ENCODE assay signal across 8 cellular contexts in genomic region chr11:64250875-64251721, GRCh38. TPM values are rescaled to one million over a fixed set of nuclear protein-coding genes. Genes with fewer than 3 reads are reported as not detected.
A peak's percentile ranks its signal among the peaks of the same experiment; 100 is the strongest.
DNase-seq lines count a peak whose midpoint lies in the region; ATAC-seq, FAIRE-seq and TF ChIP-seq lines count a peak whose summit lies in the region.

Gene PLCB3, plus strand, starts transcription at chr11:64251530. Its CDS starts 120 bp downstream, at chr11:64251650.

- TF ChIP-seq CTCF in A673 (conservative IDR thresholded peaks at IDR 0.05; ENCODE audit: low read depth, low read length) (peak; percentile 78), GM13976 (IDR thresholded peaks at IDR 0.05; ENCODE audit: borderline replicate concordance, control extremely low read depth, extremely low read depth, insufficient read depth, missing control alignments) (peak; percentile 78), K562 (IDR thresholded peaks at IDR 0.05 in 2 of 3, conservative IDR thresholded peaks at IDR 0.05 in 1 of 3; ENCODE audit: insufficient read depth in 2 of 3, low read depth in 1 of 3, low read length in 3 of 3) (peak; percentile 60 to 78 (median 63))

- 0% methylated on average over 29 of the region's 79 CpGs for WGBS in K562 (ENCODE audit: insufficient coverage, low coverage, missing lambda C conversion rate)

- H4K20me1 ChIP-seq in K562 (replicated peaks; ENCODE audit: control insufficient read depth, insufficient read depth, low read length), result peaks cover 7% of the 10 kb centered on the region

- H3K27me3 Mint-ChIP-seq in T-helper 17 cell, result no peaks in the 10 kb centered on the region

- POLR2A ChIA-PET in A673 (lab: Charles Lee; ENCODE audit: low non-redundant PET), result interaction anchor here (0.5 kb wide), 1 partner anchor 685 kb away, joined by 3 read pairs; no protein-coding TSS in a partner anchor
- POLR2A ChIA-PET in K562 (lab: Yijun Ruan, JAX), result interaction anchor here (0.5 to 7.8 kb wide), 9 partner anchors 7 to 1259 kb away, joined by 3 to 58 read pairs (median 5); partner anchors contain the start of gene FERMT3

- no peak for TF ChIP-seq EP300 in K562 (IDR thresholded peaks at IDR 0.05; ENCODE audit: low read length)

- H3K4me1 ChIP-seq in A673 (ENCODE audit: insufficient read depth, low read length, poor library complexity, severe bottlenecking), result peaks cover 27% of the 10 kb centered on the region
- peaks cover 30 to 87% of the 10 kb centered on the region in 2 experiments for H3K4me1 ChIP-seq in K562 (replicated peaks in 1 of 2; ENCODE audit: control insufficient read depth in 2 of 2, insufficient read depth in 2 of 2, low read length in 2 of 2)
- peaks cover 28% of the 10 kb centered on the region for H3K4me1 ChIP-seq in skeletal muscle satellite cell (ENCODE audit: control insufficient read depth, insufficient read depth, low read length)

- CTCF ChIA-PET in A673 (lab: Charles Lee) (interaction anchor here (0.9 to 1.7 kb wide), 3 partner anchors 10 to 67 kb away, joined by 3 to 11 read pairs (median 11); partner anchors contain the start of genes PRDX5 and TRMT112), K562 (lab: Yijun Ruan, JAX; ENCODE audit: low intra/inter-chr PET ratio) (interaction anchor here (0.6 to 0.7 kb wide), 2 partner anchors 49 to 1345 kb away, joined by 3 read pairs; partner anchors contain the start of gene CATSPERZ)

- H3K9me3 ChIP-seq in A673 (ENCODE audit: low read depth, low read length, poor library complexity, severe bottlenecking) (no peaks in the 10 kb centered on the region), T-helper 17 cell (ENCODE audit: control insufficient read depth, low read length, poor library complexity, severe bottlenecking) (no peaks in the 10 kb centered on the region), K562 (replicated peaks; ENCODE audit: control insufficient read depth, insufficient read depth, low read depth, low read length) (no peaks in the 10 kb centered on the region), iPS-18c (ENCODE audit: control insufficient read depth, insufficient read depth, low read length) (no peaks in the 10 kb centered on the region), skeletal muscle satellite cell (replicated peaks; ENCODE audit: low read length) (no peaks in the 10 kb centered on the region)

- H3K4me1 Mint-ChIP-seq in T-helper 17 cell, result peaks cover 13% of the 10 kb centered on the region

- BruUV-seq in A673 (replicated peaks; lab: Mats Ljungman, UMichigan), result no TSS peak
- BruUV-seq in K562 (replicated peaks; lab: Mats Ljungman, UMichigan), result TSS peak; percentile 49

- intact Hi-C loops in A673 (cut with micrococcal nuclease; ENCODE audit: unreplicated experiment), result no loop called here
- intact Hi-C loops in K562 (cut with micrococcal nuclease), result no loop called here

- no peaks in the 10 kb centered on the region for H3K9me1 ChIP-seq in K562 (ENCODE audit: control insufficient read depth, insufficient read depth, low read length)

- ATAC-seq in T-helper 17 cell (peak; percentile 65), K562 (peak; percentile 60)

- peak within 1 kb of the TSS; percentile 68 for H3K27ac ChIP-seq in A673 (ENCODE audit: low read depth, low read length, poor library complexity, severe bottlenecking)
- H3K27ac ChIP-seq in K562 (ENCODE audit: extremely low read depth, low read depth, low read length), result peak within 1 kb of the TSS; percentile 80

- H2AFZ ChIP-seq in K562 (ENCODE audit: low read depth, low read length), result peak within 1 kb of the TSS; percentile 94

- H3K4me2 ChIP-seq in K562 (ENCODE audit: insufficient read depth, low read length) (peak within 1 kb of the TSS; percentile 88), skeletal muscle satellite cell (ENCODE audit: low read length) (peak within 1 kb of the TSS; percentile 88)

- TF ChIP-seq POLR2A in K562 (conservative IDR thresholded peaks at IDR 0.05), result peak; percentile 62

- in situ Hi-C loops in GM13976 (cut with MboI; ENCODE audit: low sequenced_read_pairs, unreplicated experiment), result no loop called here
- in situ Hi-C loops in K562 (cut with MboI), result no loop called here

- H3K4me3 Mint-ChIP-seq in T-helper 17 cell, result peak within 1 kb of the TSS; percentile 94

- H3K27me3 ChIP-seq in A673 (replicated peaks; ENCODE audit: insufficient read depth, low read depth, low read length, poor library complexity), result no peaks in the 10 kb centered on the region
- no peaks in the 10 kb centered on the region for H3K27me3 ChIP-seq in K562 (ENCODE audit: control insufficient read depth in 2 of 2, insufficient read depth in 2 of 2, low read length in 2 of 2)
- H3K27me3 ChIP-seq in skeletal muscle satellite cell (ENCODE audit: control insufficient read depth, insufficient read depth, low read length), result no peaks in the 10 kb centered on the region

- H3K79me2 ChIP-seq in K562 (ENCODE audit: control insufficient read depth, insufficient read depth, low read length), result peaks cover 30% of the 10 kb centered on the region

- DNase-seq in A673 (ENCODE audit: low spot score) (peak; percentile 74), GM13976 (ENCODE audit: low spot score) (peak; percentile 94), HTR-8/SVneo (ENCODE audit: insufficient read length, low spot score) (peak; percentile 60), T-helper 17 cell (peak; percentile 65 to 69 (median 68)), K562 (ENCODE audit: extremely low read depth in 1 of 4, low spot score in 3 of 4) (peak; percentile 69 to 92 (median 84)), OCI-M2 (lab: John Stamatoyannopoulos, UW; ENCODE audit: unreplicated experiment) (no peak)

- H3K9ac ChIP-seq in K562 (ENCODE audit: insufficient read depth in 1 of 2, low read depth in 2 of 2, low read length in 2 of 2) (peak within 1 kb of the TSS; percentile 84 to 95), skeletal muscle satellite cell (ENCODE audit: low read depth, low read length) (peak within 1 kb of the TSS; percentile 93)

- no peaks in the 10 kb centered on the region for H3K36me3 Mint-ChIP-seq in T-helper 17 cell (ENCODE audit: low read depth)

- peak within 1 kb of the TSS; percentile 79 for H3K4me3 ChIP-seq in A673 (ENCODE audit: low read depth, low read length, poor library complexity, severe bottlenecking)
- peak within 1 kb of the TSS; percentile 87 for H3K4me3 ChIP-seq in K562
- H3K4me3 ChIP-seq in iPS-18c (ENCODE audit: insufficient read depth, low read depth, low read length), result peak within 1 kb of the TSS; percentile 87
- H3K4me3 ChIP-seq in skeletal muscle satellite cell (ENCODE audit: low read length), result peak within 1 kb of the TSS; percentile 92

- peak; percentile 22 to 26; a peak in 3 of 4 replicates for TF ChIP-seq RAD21 in K562 (CRISPR knock-in tag; conservative IDR thresholded peaks at IDR 0.05 in 1 of 2, IDR thresholded peaks at IDR 0.05 in 1 of 2)

- H3K36me3 ChIP-seq in A673 (ENCODE audit: insufficient read depth, low read length, poor library complexity, severe bottlenecking) (peaks cover 19% of the 10 kb centered on the region), K562 (ENCODE audit: control insufficient read depth, insufficient read depth, low read length) (peaks cover 32% of the 10 kb centered on the region; the same call in 2 of the 3 replicates), skeletal muscle satellite cell (ENCODE audit: insufficient read depth, low read length) (peaks cover 21% of the 10 kb centered on the region)

- H3K27ac Mint-ChIP-seq in T-helper 17 cell, result peak within 1 kb of the TSS; percentile 86

- no peak for FAIRE-seq in HTR-8/SVneo (lab: Jason Lieb, UNC)
- FAIRE-seq in K562 (lab: Jason Lieb, UNC), result no peak

TF ChIP-seq in K562, 482 proteins besides CTCF, POLR2A, EP300 and RAD21 (continues in another document):
- no peak for TF ChIP-seq FOXA3 (CRISPR knock-in tag; conservative IDR thresholded peaks at IDR 0.05 in 1 of 2, IDR thresholded peaks at IDR 0.05 in 1 of 2)
- peak; percentile 87 for TF ChIP-seq GATAD2B (IDR thresholded peaks at IDR 0.05; ENCODE audit: borderline replicate concordance)
- no peak for TF ChIP-seq ARID1B (IDR thresholded peaks at IDR 0.05)
- TF ChIP-seq, protein P1, sequence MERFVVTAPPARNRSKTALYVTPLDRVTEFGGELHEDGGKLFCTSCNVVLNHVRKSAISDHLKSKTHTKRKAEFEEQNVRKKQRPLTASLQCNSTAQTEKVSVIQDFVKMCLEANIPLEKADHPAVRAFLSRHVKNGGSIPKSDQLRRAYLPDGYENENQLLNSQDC (CRISPR knock-in tag; IDR thresholded peaks at IDR 0.05), result no peak
- TF ChIP-seq ZNF197 (CRISPR knock-in tag; IDR thresholded peaks at IDR 0.05; ENCODE audit: low read depth), result no peak
- TF ChIP-seq BACH1 (tag; IDR thresholded peaks at IDR 0.05), result no peak
- no peak for TF ChIP-seq TSC22D4 (tag; IDR thresholded peaks at IDR 0.05)
- TF ChIP-seq PRPF4 (IDR thresholded peaks at IDR 0.05; ENCODE audit: insufficient read depth, low read depth, low read length, poor library complexity, severe bottlenecking), result no peak
- TF ChIP-seq EZH2 (IDR thresholded peaks at IDR 0.05; ENCODE audit: borderline replicate concordance, low read depth, low read length), result no peak
- no peak for TF ChIP-seq SNIP1 (IDR thresholded peaks at IDR 0.05; ENCODE audit: low read depth)
- TF ChIP-seq PURB (CRISPR knock-in tag; IDR thresholded peaks at IDR 0.05; ENCODE audit: low read depth), result no peak
- no peak for TF ChIP-seq ZNF12 (CRISPR knock-in tag; IDR thresholded peaks at IDR 0.05)

RNA-seq across cellular contexts. Expression of gene PLCB3, which starts in this region (rescaled TPM):
- 45.3 and 51.1 TPM in 2 replicates for total RNA-seq in A673 (2021)
- total RNA-seq in T-helper 17 cell, result 1 to 10 TPM; 5.9 TPM
- total RNA-seq in K562 (2011; cell fraction: chromatin; rRNA removed; ENCODE audit: low replicate concordance), result 41.0 and 132 TPM in 2 replicates
- 77.6 and 79.7 TPM in 2 replicates for total RNA-seq in K562 (2011; cell fraction: nucleolus; rRNA removed)
- 28.1 and 43.7 TPM in 2 replicates for total RNA-seq in K562 (2011; cell fraction: nucleoplasm; rRNA removed)
- total RNA-seq in K562 (2014; rRNA removed), result 33.6 and 42.5 TPM in 2 replicates
- total RNA-seq in K562 (2014; rRNA removed; fragmentation: Illumina TruSeq; extraction: Trizol), result 7.0 and 8.4 TPM in 2 replicates
- 14.6 and 14.9 TPM in 2 replicates for total RNA-seq in K562 (2015; rRNA removed; fragmentation: Illumina TruSeq; extraction: Trizol)
- total RNA-seq in K562 (2021), result 37.1 and 44.8 TPM in 2 replicates
- polyA plus RNA-seq in K562 (2011; rRNA removed), result 11.5 and 18.0 TPM in 2 replicates
- 10.3 and 18.2 TPM in 2 replicates for polyA plus RNA-seq in K562 (2011; cell fraction: cytosol; rRNA removed)
- polyA plus RNA-seq in K562 (2011; cell fraction: nucleus; rRNA removed), result 77.2 and 104 TPM in 2 replicates
- polyA plus RNA-seq in K562 (2012), result 23.9 and 26.4 TPM in 2 replicates
- 16.0 and 23.9 TPM in 2 replicates for polyA plus RNA-seq in K562 (2014; fragmentation: Illumina TruSeq; extraction: Trizol)
- under 1 TPM; 0.31 to 0.37 TPM for polyA plus RNA-seq in K562 (2014; fragmentation: Nextera tagmentation; extraction: Ambion mirVana)
- 24.7 and 27.6 TPM in 2 replicates for polyA plus RNA-seq in K562 (2014; rRNA removed)
- polyA minus RNA-seq in K562 (2011; rRNA and poly(A)+ RNA removed), result 9.7 and 13.1 TPM in 2 replicates
- 19.2 and 19.7 TPM in 2 replicates for polyA minus RNA-seq in K562 (2011; cell fraction: cytosol; rRNA and poly(A)+ RNA removed)
- 20.1 and 25.0 TPM in 2 replicates for polyA minus RNA-seq in K562 (2011; cell fraction: nucleus; rRNA and poly(A)+ RNA removed)
- 39.8 and 44.6 TPM in 2 replicates for total RNA-seq in skeletal muscle satellite cell (2012; rRNA removed)
